In genomic region chr1:203682401-203683383, GRCh38 we compare ENCODE assay signal across 8 cellular contexts. TPM values are rescaled to one million over a fixed set of nuclear protein-coding genes. Genes with fewer than 3 reads are reported as not detected.
A peak's percentile ranks its signal among the peaks of the same experiment; 100 is the strongest.
DNase-seq lines count a peak whose midpoint lies in the region; ATAC-seq and TF ChIP-seq lines count a peak whose summit lies in the region.

No MANE protein-coding gene starts in this region.

- peak; percentile 89 for ATAC-seq in CD8-positive, alpha-beta T cell
- ATAC-seq in natural killer cell treated with Interleukin-12 subunit alpha and Interleukin-12 subunit beta and Interleukin-15 and Interleukin-18, amount 100 ng/mL, for 72 hours, result peak; percentile 67 to 85
- ATAC-seq in GM18519 (IDR thresholded peaks at IDR 0.05; ENCODE audit: low FRiP score, unreplicated experiment) (no peak), HG03432 (IDR thresholded peaks at IDR 0.05; ENCODE audit: unreplicated experiment) (no peak), left lobe of liver (no peak)

- no peak overlapping the region for H3K4me3 ChIP-seq in CD8-positive, alpha-beta T cell (ENCODE audit: low read depth, low read length)
- H3K4me3 ChIP-seq in ascending aorta, result no peak overlapping the region

- H3K4me1 ChIP-seq in CD8-positive, alpha-beta T cell (ENCODE audit: insufficient read depth, low read length), result peaks cover 22% of the 10 kb centered on the region
- peaks cover 0 to 9% of the 10 kb centered on the region in 2 donors for H3K4me1 ChIP-seq in ascending aorta

- POLR2A ChIA-PET in CD8-positive, alpha-beta T cell (lab: Charles Lee), result interaction anchor here (0.9 to 1.7 kb wide), 8 partner anchors 9 to 83 kb away, joined by 3 to 13 read pairs (median 3); partner anchors contain the start of gene ATP2B4

- no peaks in the 10 kb centered on the region for H3K36me3 ChIP-seq in CD8-positive, alpha-beta T cell (ENCODE audit: insufficient read depth, low read length)
- peaks cover 9 to 12% of the 10 kb centered on the region in 2 donors for H3K36me3 ChIP-seq in ascending aorta

- intact Hi-C loops in CD8-positive, alpha-beta T cell (cut with DNase I, micrococcal nuclease), result no loop called here
- intact Hi-C loops in activated naive CD4-positive, alpha-beta T cell treated with anti-CD3 and anti-CD28 coated beads for 36 hours (cut with micrococcal nuclease), result loop anchor here (1.0 kb wide), 2 partner anchors 30 to 56 kb away; partner anchors contain the start of gene ATP2B4
- intact Hi-C loops in ascending aorta (cut with DNase I), result no loop called here

- H3K4me3 Mint-ChIP-seq in CD8-positive, alpha-beta T cell, result peak overlapping the region; percentile 48
- peak overlapping the region; percentile 44 for H3K4me3 Mint-ChIP-seq in activated naive CD4-positive, alpha-beta T cell treated with anti-CD3 and anti-CD28 coated beads for 36 hours
- peak overlapping the region; percentile 40 for H3K4me3 Mint-ChIP-seq in natural killer cell treated with Interleukin-12 subunit alpha and Interleukin-12 subunit beta and Interleukin-15 and Interleukin-18, amount 100 ng/mL, for 72 hours

- peaks cover 36% of the 10 kb centered on the region for H3K36me3 Mint-ChIP-seq in CD8-positive, alpha-beta T cell
- peaks cover 7% of the 10 kb centered on the region for H3K36me3 Mint-ChIP-seq in activated naive CD4-positive, alpha-beta T cell treated with anti-CD3 and anti-CD28 coated beads for 36 hours (ENCODE audit: low read depth)
- peaks cover 26% of the 10 kb centered on the region for H3K36me3 Mint-ChIP-seq in natural killer cell treated with Interleukin-12 subunit alpha and Interleukin-12 subunit beta and Interleukin-15 and Interleukin-18, amount 100 ng/mL, for 72 hours

- H3K27ac ChIP-seq in CD8-positive, alpha-beta T cell (ENCODE audit: low read depth, low read length), result peak overlapping the region; percentile 33
- H3K27ac ChIP-seq in ascending aorta, result peak overlapping the region in 1 of 2 donors; percentile 20

- H3K9me3 ChIP-seq in CD8-positive, alpha-beta T cell (ENCODE audit: low read length), result no peaks in the 10 kb centered on the region
- H3K9me3 ChIP-seq in ascending aorta, result no peaks in the 10 kb centered on the region

- H3K27me3 Mint-ChIP-seq in CD8-positive, alpha-beta T cell (ENCODE audit: low read depth), result no peaks in the 10 kb centered on the region
- no peaks in the 10 kb centered on the region for H3K27me3 Mint-ChIP-seq in activated naive CD4-positive, alpha-beta T cell treated with anti-CD3 and anti-CD28 coated beads for 36 hours (ENCODE audit: low read depth)
- H3K27me3 Mint-ChIP-seq in natural killer cell treated with Interleukin-12 subunit alpha and Interleukin-12 subunit beta and Interleukin-15 and Interleukin-18, amount 100 ng/mL, for 72 hours, result no peaks in the 10 kb centered on the region

- H3K9me3 Mint-ChIP-seq in CD8-positive, alpha-beta T cell, result no peaks in the 10 kb centered on the region
- H3K9me3 Mint-ChIP-seq in activated naive CD4-positive, alpha-beta T cell treated with anti-CD3 and anti-CD28 coated beads for 36 hours, result no peaks in the 10 kb centered on the region
- H3K9me3 Mint-ChIP-seq in natural killer cell treated with Interleukin-12 subunit alpha and Interleukin-12 subunit beta and Interleukin-15 and Interleukin-18, amount 100 ng/mL, for 72 hours, result no peaks in the 10 kb centered on the region

- H3K27ac Mint-ChIP-seq in CD8-positive, alpha-beta T cell, result peak overlapping the region; percentile 93
- H3K27ac Mint-ChIP-seq in activated naive CD4-positive, alpha-beta T cell treated with anti-CD3 and anti-CD28 coated beads for 36 hours, result peak overlapping the region; percentile 79
- peak overlapping the region; percentile 76 to 79 for H3K27ac Mint-ChIP-seq in natural killer cell treated with Interleukin-12 subunit alpha and Interleukin-12 subunit beta and Interleukin-15 and Interleukin-18, amount 100 ng/mL, for 72 hours

- H3K27me3 ChIP-seq in CD8-positive, alpha-beta T cell (ENCODE audit: insufficient read depth, low read length), result no peaks in the 10 kb centered on the region
- no peaks in the 10 kb centered on the region for H3K27me3 ChIP-seq in ascending aorta

- CTCF ChIA-PET in CD8-positive, alpha-beta T cell (lab: Charles Lee), result interaction anchor here (0.6 to 3.5 kb wide), 7 partner anchors 11 to 178 kb away, joined by 3 to 21 read pairs (median 4); partner anchors contain the start of gene ATP2B4
- CTCF ChIA-PET in activated naive CD4-positive, alpha-beta T cell treated with anti-CD3 and anti-CD28 coated beads for 36 hours (lab: Charles Lee), result interaction anchor here (0.6 to 3.3 kb wide), 11 partner anchors 9 to 178 kb away, joined by 3 to 17 read pairs (median 4); no protein-coding TSS in a partner anchor

- TF ChIP-seq CTCF in CD8-positive, alpha-beta T cell (IDR thresholded peaks at IDR 0.05), result no peak
- TF ChIP-seq CTCF in ascending aorta (IDR thresholded peaks at IDR 0.05), result no peak

- peak; percentile 19 to 74 (median 52) for DNase-seq in CD8-positive, alpha-beta T cell
- peak; percentile 30 for DNase-seq in NCI-H2196 treated with DMSO at 0.1 percent for 48 hours (lab: John Stamatoyannopoulos, UW; ENCODE audit: unreplicated experiment)
- DNase-seq in activated naive CD4-positive, alpha-beta T cell treated with anti-CD3 and anti-CD28 coated beads for 36 hours, result peak; percentile 71
- no peak for DNase-seq in natural killer cell treated with Interleukin-12 subunit alpha and Interleukin-12 subunit beta and Interleukin-15 and Interleukin-18, amount 100 ng/mL, for 72 hours (ENCODE audit: low spot score)
- no peak for DNase-seq in left lobe of liver (ENCODE audit: low spot score)
- DNase-seq in ascending aorta (ENCODE audit: low spot score in 2 of 2), result no peak

- H3K4me1 Mint-ChIP-seq in CD8-positive, alpha-beta T cell (ENCODE audit: low read depth), result peaks cover 43% of the 10 kb centered on the region
- peaks cover 26% of the 10 kb centered on the region for H3K4me1 Mint-ChIP-seq in activated naive CD4-positive, alpha-beta T cell treated with anti-CD3 and anti-CD28 coated beads for 36 hours (ENCODE audit: low read depth)
- H3K4me1 Mint-ChIP-seq in natural killer cell treated with Interleukin-12 subunit alpha and Interleukin-12 subunit beta and Interleukin-15 and Interleukin-18, amount 100 ng/mL, for 72 hours (ENCODE audit: low read depth in 2 of 2), result peaks cover 55 to 66% of the 10 kb centered on the region in 2 donors

RNA-seq across cellular contexts. Expression of gene ATP2B4, which starts 56.1 kb away (rescaled TPM):
- total RNA-seq in CD8-positive, alpha-beta T cell, result 10 to 100 TPM; 10.6 to 12.0 TPM
- 10 to 100 TPM; 17.7 to 19.6 TPM for total RNA-seq in activated naive CD4-positive, alpha-beta T cell treated with anti-CD3 and anti-CD28 coated beads for 36 hours
- 100 to 1,000 TPM; 158 to 191 TPM for total RNA-seq in natural killer cell treated with Interleukin-12 subunit alpha and Interleukin-12 subunit beta and Interleukin-15 and Interleukin-18, amount 100 ng/mL, for 72 hours
- total RNA-seq in left lobe of liver (9.9 TPM), ascending aorta (97.1 TPM)

Comparison
In these comparisons a context has a peak if more than half of its experiments do, and no peak if none do; other contexts are left out.
1. ATAC-seq: peak in CD8-positive, alpha-beta T cell (single experiment) and natural killer cell treated with Interleukin-12 subunit alpha and Interleukin-12 subunit beta and Interleukin-15 and Interleukin-18, amount 100 ng/mL, for 72 hours (2 of 2); none in GM18519 (single experiment), HG03432 (single experiment) and left lobe of liver (single experiment).
2. DNase-seq: peak in CD8-positive, alpha-beta T cell (7 of 7), NCI-H2196 treated with DMSO at 0.1 percent for 48 hours (single experiment) and activated naive CD4-positive, alpha-beta T cell treated with anti-CD3 and anti-CD28 coated beads for 36 hours (single experiment); none in natural killer cell treated with Interleukin-12 subunit alpha and Interleukin-12 subunit beta and Interleukin-15 and Interleukin-18, amount 100 ng/mL, for 72 hours (single experiment), left lobe of liver (single experiment) and ascending aorta (0 of 2).
3. Peak in every context shown above with its lines, with median percentiles within 50 percentile points of each other: H3K27ac Mint-ChIP-seq and H3K4me3 Mint-ChIP-seq.